1 cellular context compared by ENCODE assay signal in the genomic region with DNA sequence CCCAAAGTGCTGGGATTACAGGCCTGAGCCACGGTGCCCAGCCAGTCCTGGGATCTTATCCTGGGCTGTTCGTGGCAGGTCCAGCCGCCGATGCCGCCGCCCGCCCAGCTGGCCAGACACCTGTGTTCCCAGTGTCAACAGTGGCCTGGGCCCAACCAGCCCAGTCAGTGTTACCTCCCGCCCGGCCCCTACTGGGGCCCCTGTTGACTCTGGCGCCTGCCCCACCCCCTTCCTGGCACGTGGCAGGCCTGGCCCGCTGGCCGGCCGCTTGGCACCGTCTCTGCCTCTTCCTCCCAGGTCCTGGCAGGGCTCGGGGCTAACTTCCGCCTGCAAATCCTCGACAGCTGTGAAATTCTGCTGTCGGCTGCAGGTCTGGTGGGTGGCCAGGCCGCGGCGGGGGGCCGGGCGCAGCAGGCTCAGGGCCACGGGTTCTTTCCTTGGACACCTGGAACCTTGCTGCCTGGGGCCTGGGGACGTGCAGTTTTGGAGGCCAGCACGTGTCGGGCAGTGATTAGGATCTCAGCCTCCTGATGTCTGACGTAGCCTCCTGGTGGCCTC.
TF ChIP-seq lines count a peak whose summit lies in the region.

No MANE protein-coding gene starts in this region.

TF ChIP-seq in HepG2, 621 proteins besides CTCF, POLR2A, EP300 and RAD21 (continued from another document and continues in another):
- TF ChIP-seq PATZ1 (CRISPR knock-in tag; IDR thresholded peaks at IDR 0.05) = peak; percentile 99
- TF ChIP-seq SKIL (CRISPR knock-in tag; IDR thresholded peaks at IDR 0.05; ENCODE audit: borderline replicate concordance) = peak; percentile 98
- 0 out of 2 replicates have a peak, but pooled peaks have one; percentile 41 for TF ChIP-seq NFYC (CRISPR knock-in tag; IDR thresholded peaks at IDR 0.05)
- peak; percentile 88 for TF ChIP-seq ZEB1 (IDR thresholded peaks at IDR 0.05; ENCODE audit: insufficient replicate concordance, low read depth)
- TF ChIP-seq ZNF703 (CRISPR knock-in tag; IDR thresholded peaks at IDR 0.05; ENCODE audit: borderline replicate concordance) = peak; percentile 82
- TF ChIP-seq SKI (IDR thresholded peaks at IDR 0.05; ENCODE audit: partially characterized antibody) = peak; percentile 99
- TF ChIP-seq ZNF570 (CRISPR knock-in tag; IDR thresholded peaks at IDR 0.05; ENCODE audit: borderline replicate concordance) = no peak
- TF ChIP-seq ZNF136 (CRISPR knock-in tag; IDR thresholded peaks at IDR 0.05; ENCODE audit: low read depth) = peak; percentile 86; the same call in 1 of the 2 replicates
- TF ChIP-seq ZNF607 (CRISPR knock-in tag; IDR thresholded peaks at IDR 0.05; ENCODE audit: borderline replicate concordance) = peak; percentile 85; the same call in 1 of the 2 replicates
- TF ChIP-seq, protein P1, sequence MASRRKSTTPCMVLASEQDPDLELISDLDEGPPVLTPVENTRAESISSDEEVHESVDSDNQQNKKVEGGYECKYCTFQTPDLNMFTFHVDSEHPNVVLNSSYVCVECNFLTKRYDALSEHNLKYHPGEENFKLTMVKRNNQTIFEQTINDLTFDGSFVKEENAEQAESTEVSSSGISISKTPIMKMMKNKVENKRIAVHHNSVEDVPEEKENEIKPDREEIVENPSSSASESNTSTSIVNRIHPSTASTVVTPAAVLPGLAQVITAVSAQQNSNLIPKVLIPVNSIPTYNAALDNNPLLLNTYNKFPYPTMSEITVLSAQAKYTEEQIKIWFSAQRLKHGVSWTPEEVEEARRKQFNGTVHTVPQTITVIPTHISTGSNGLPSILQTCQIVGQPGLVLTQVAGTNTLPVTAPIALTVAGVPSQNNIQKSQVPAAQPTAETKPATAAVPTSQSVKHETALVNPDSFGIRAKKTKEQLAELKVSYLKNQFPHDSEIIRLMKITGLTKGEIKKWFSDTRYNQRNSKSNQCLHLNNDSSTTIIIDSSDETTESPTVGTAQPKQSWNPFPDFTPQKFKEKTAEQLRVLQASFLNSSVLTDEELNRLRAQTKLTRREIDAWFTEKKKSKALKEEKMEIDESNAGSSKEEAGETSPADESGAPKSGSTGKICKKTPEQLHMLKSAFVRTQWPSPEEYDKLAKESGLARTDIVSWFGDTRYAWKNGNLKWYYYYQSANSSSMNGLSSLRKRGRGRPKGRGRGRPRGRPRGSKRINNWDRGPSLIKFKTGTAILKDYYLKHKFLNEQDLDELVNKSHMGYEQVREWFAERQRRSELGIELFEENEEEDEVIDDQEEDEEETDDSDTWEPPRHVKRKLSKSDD (CRISPR knock-in tag; IDR thresholded peaks at IDR 0.05; ENCODE audit: low read depth) = peak; percentile 79; the same call in 1 of the 2 replicates
- TF ChIP-seq KDM3A (CRISPR knock-in tag; IDR thresholded peaks at IDR 0.05; ENCODE audit: low read depth) = peak; percentile 96
- peak; percentile 95 for TF ChIP-seq BHLHE40 (IDR thresholded peaks at IDR 0.05; ENCODE audit: low read length)
- no peak for TF ChIP-seq ZNF550 (CRISPR knock-in tag; IDR thresholded peaks at IDR 0.05; ENCODE audit: borderline replicate concordance)
- peak; percentile 78; the same call in 1 of the 2 replicates for TF ChIP-seq ZNF124 (CRISPR knock-in tag; IDR thresholded peaks at IDR 0.05)
- no peak for TF ChIP-seq DDIT3 (CRISPR knock-in tag; IDR thresholded peaks at IDR 0.05)
- peak; percentile 80 for TF ChIP-seq SP4 (CRISPR knock-in tag; IDR thresholded peaks at IDR 0.05)
- TF ChIP-seq PITX1 (CRISPR knock-in tag; IDR thresholded peaks at IDR 0.05) = peak; percentile 82; the same call in 1 of the 2 replicates
- TF ChIP-seq SALL1 (CRISPR knock-in tag; IDR thresholded peaks at IDR 0.05) = peak; percentile 87
- peak; percentile 64 for TF ChIP-seq ZNF709 (CRISPR knock-in tag; IDR thresholded peaks at IDR 0.05)
- TF ChIP-seq SIN3A (IDR thresholded peaks at IDR 0.05; ENCODE audit: borderline replicate concordance, low read depth, low read length) = peak; percentile 92
- no peak for TF ChIP-seq ZNF761 (CRISPR knock-in tag; conservative IDR thresholded peaks at IDR 0.05)
- TF ChIP-seq ZNF3 (CRISPR knock-in tag; IDR thresholded peaks at IDR 0.05) = peak; percentile 49; the same call in 1 of the 2 replicates
- TF ChIP-seq ZNF678 (CRISPR knock-in tag; IDR thresholded peaks at IDR 0.05) = peak; percentile 95; the same call in 1 of the 2 replicates
- TF ChIP-seq ZSCAN31 (CRISPR knock-in tag; IDR thresholded peaks at IDR 0.05; ENCODE audit: low read depth) = peak; percentile 70; the same call in 1 of the 2 replicates
- peak; percentile 4; the same call in 1 of the 2 replicates for TF ChIP-seq ZNF850 (CRISPR knock-in tag; conservative IDR thresholded peaks at IDR 0.05)
- TF ChIP-seq ZNF224 (CRISPR knock-in tag; IDR thresholded peaks at IDR 0.05) = no peak
- TF ChIP-seq HCFC1 (IDR thresholded peaks at IDR 0.05; ENCODE audit: low read depth, low read length) = no peak
- TF ChIP-seq ZBTB37 (CRISPR knock-in tag; IDR thresholded peaks at IDR 0.05) = peak; percentile 97
- TF ChIP-seq, protein P2, sequence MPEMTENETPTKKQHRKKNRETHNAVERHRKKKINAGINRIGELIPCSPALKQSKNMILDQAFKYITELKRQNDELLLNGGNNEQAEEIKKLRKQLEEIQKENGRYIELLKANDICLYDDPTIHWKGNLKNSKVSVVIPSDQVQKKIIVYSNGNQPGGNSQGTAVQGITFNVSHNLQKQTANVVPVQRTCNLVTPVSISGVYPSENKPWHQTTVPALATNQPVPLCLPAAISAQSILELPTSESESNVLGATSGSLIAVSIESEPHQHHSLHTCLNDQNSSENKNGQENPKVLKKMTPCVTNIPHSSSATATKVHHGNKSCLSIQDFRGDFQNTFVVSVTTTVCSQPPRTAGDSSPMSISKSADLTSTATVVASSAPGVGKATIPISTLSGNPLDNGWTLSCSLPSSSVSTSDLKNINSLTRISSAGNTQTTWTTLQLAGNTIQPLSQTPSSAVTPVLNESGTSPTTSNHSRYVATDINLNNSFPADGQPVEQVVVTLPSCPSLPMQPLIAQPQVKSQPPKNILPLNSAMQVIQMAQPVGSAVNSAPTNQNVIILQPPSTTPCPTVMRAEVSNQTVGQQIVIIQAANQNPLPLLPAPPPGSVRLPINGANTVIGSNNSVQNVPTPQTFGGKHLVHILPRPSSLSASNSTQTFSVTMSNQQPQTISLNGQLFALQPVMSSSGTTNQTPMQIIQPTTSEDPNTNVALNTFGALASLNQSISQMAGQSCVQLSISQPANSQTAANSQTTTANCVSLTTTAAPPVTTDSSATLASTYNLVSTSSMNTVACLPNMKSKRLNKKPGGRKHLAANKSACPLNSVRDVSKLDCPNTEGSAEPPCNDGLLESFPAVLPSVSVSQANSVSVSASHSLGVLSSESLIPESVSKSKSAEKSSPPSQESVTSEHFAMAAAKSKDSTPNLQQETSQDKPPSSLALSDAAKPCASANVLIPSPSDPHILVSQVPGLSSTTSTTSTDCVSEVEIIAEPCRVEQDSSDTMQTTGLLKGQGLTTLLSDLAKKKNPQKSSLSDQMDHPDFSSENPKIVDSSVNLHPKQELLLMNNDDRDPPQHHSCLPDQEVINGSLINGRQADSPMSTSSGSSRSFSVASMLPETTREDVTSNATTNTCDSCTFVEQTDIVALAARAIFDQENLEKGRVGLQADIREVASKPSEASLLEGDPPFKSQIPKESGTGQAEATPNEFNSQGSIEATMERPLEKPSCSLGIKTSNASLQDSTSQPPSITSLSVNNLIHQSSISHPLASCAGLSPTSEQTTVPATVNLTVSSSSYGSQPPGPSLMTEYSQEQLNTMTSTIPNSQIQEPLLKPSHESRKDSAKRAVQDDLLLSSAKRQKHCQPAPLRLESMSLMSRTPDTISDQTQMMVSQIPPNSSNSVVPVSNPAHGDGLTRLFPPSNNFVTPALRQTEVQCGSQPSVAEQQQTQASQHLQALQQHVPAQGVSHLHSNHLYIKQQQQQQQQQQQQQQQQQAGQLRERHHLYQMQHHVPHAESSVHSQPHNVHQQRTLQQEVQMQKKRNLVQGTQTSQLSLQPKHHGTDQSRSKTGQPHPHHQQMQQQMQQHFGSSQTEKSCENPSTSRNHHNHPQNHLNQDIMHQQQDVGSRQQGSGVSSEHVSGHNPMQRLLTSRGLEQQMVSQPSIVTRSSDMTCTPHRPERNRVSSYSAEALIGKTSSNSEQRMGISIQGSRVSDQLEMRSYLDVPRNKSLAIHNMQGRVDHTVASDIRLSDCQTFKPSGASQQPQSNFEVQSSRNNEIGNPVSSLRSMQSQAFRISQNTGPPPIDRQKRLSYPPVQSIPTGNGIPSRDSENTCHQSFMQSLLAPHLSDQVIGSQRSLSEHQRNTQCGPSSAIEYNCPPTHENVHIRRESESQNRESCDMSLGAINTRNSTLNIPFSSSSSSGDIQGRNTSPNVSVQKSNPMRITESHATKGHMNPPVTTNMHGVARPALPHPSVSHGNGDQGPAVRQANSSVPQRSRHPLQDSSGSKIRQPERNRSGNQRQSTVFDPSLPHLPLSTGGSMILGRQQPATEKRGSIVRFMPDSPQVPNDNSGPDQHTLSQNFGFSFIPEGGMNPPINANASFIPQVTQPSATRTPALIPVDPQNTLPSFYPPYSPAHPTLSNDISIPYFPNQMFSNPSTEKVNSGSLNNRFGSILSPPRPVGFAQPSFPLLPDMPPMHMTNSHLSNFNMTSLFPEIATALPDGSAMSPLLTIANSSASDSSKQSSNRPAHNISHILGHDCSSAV (CRISPR knock-in tag; IDR thresholded peaks at IDR 0.05; ENCODE audit: borderline replicate concordance) = no peak
- TF ChIP-seq ZFYVE20 (CRISPR knock-in tag; IDR thresholded peaks at IDR 0.05; ENCODE audit: borderline replicate concordance, low read depth) = no peak
- TF ChIP-seq, protein P3, sequence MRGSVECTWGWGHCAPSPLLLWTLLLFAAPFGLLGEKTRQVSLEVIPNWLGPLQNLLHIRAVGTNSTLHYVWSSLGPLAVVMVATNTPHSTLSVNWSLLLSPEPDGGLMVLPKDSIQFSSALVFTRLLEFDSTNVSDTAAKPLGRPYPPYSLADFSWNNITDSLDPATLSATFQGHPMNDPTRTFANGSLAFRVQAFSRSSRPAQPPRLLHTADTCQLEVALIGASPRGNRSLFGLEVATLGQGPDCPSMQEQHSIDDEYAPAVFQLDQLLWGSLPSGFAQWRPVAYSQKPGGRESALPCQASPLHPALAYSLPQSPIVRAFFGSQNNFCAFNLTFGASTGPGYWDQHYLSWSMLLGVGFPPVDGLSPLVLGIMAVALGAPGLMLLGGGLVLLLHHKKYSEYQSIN (CRISPR knock-in tag; IDR thresholded peaks at IDR 0.05; ENCODE audit: borderline replicate concordance) = no peak; the same call in 1 of the 2 replicates
- TF ChIP-seq GABPB1 (CRISPR knock-in tag; IDR thresholded peaks at IDR 0.05) = peak; percentile 90
- TF ChIP-seq ZFY (CRISPR knock-in tag; IDR thresholded peaks at IDR 0.05) = peak; percentile 89
- no peak for TF ChIP-seq ZNF547 (CRISPR knock-in tag; IDR thresholded peaks at IDR 0.05)
- TF ChIP-seq ZNF782 (CRISPR knock-in tag; IDR thresholded peaks at IDR 0.05; ENCODE audit: borderline replicate concordance) = no peak
- TF ChIP-seq, protein P4, sequence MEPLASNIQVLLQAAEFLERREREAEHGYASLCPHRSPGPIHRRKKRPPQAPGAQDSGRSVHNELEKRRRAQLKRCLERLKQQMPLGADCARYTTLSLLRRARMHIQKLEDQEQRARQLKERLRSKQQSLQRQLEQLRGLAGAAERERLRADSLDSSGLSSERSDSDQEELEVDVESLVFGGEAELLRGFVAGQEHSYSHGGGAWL (CRISPR knock-in tag; IDR thresholded peaks at IDR 0.05) = peak; percentile 96
- TF ChIP-seq HDAC6 (IDR thresholded peaks at IDR 0.05; ENCODE audit: low read depth, low read length) = no peak
- TF ChIP-seq REL (CRISPR knock-in tag; conservative IDR thresholded peaks at IDR 0.05) = 0 out of 2 replicates have a peak, but pooled peaks have one; percentile 39
